In genomic region chr13:113305208-113305607, GRCh38 we compare ENCODE assay signal across 1 cellular context.
TF ChIP-seq lines count a peak whose summit lies in the region.

No MANE protein-coding gene starts in this region.

TF ChIP-seq in GM12878, 131 proteins besides CTCF, POLR2A, EP300 and RAD21:
- TF ChIP-seq TCF12 (IDR thresholded peaks at IDR 0.05; ENCODE audit: low read depth, low read length), result no peak
- TF ChIP-seq REST (IDR thresholded peaks at IDR 0.05; ENCODE audit: low read depth, low read length), result no peak
- no peak for TF ChIP-seq MAX (IDR thresholded peaks at IDR 0.05; ENCODE audit: low read depth, low read length)
- no peak for TF ChIP-seq MXI1 (IDR thresholded peaks at IDR 0.05; ENCODE audit: low read depth, low read length)
- TF ChIP-seq HDAC6 (IDR thresholded peaks at IDR 0.05; ENCODE audit: unreplicated experiment), result no peak
- no peak for TF ChIP-seq ZNF687 (IDR thresholded peaks at IDR 0.05)
- no peak for TF ChIP-seq NFIC (IDR thresholded peaks at IDR 0.05; ENCODE audit: low read depth, low read length)
- TF ChIP-seq RB1 (IDR thresholded peaks at IDR 0.05; ENCODE audit: borderline replicate concordance), result no peak
- TF ChIP-seq USF2 (IDR thresholded peaks at IDR 0.05; ENCODE audit: borderline replicate concordance, low read depth, low read length), result no peak
- no peak for TF ChIP-seq USF1 (IDR thresholded peaks at IDR 0.05; ENCODE audit: borderline replicate concordance, extremely low read length, insufficient read depth, low read depth, low read length)
